In the genomic region with DNA sequence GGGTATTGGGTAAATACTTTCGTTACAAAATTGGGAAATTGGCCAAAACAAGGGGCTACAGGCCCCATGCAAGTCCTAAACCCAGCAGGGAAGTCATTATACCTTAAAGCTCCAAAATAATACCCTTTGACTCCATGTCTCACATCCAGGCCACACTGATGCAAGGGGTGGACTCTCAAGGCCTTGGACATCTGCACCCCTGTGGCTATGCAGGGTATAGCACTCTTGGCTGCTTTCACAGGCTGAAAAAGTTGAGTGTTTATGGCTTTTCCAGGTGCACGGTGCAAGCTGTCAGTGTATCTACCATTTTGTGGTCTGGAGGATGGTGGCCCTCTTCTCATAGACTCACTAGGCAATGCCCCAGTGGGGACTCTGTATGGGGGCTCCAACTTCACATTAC, we compare ENCODE assay signal across 2 cellular contexts.
TF ChIP-seq lines count a peak whose summit lies in the region.

No MANE protein-coding gene starts in this region.

TF ChIP-seq in liver, 16 proteins besides CTCF, POLR2A, EP300 and RAD21 (continued from another document):
- TF ChIP-seq HNF4A (conservative IDR thresholded peaks at IDR 0.05) (no peak), NR2F2 (IDR thresholded peaks at IDR 0.05) (no peak), GABPA (IDR thresholded peaks at IDR 0.05 in 1 of 2, conservative IDR thresholded peaks at IDR 0.05 in 1 of 2) (no peak), RXRA (IDR thresholded peaks at IDR 0.05) (no peak), SP1 (IDR thresholded peaks at IDR 0.05) (no peak), FOXA2 (IDR thresholded peaks at IDR 0.05) (no peak), YY1 (IDR thresholded peaks at IDR 0.05) (no peak)
- TF ChIP-seq, protein P1, sequence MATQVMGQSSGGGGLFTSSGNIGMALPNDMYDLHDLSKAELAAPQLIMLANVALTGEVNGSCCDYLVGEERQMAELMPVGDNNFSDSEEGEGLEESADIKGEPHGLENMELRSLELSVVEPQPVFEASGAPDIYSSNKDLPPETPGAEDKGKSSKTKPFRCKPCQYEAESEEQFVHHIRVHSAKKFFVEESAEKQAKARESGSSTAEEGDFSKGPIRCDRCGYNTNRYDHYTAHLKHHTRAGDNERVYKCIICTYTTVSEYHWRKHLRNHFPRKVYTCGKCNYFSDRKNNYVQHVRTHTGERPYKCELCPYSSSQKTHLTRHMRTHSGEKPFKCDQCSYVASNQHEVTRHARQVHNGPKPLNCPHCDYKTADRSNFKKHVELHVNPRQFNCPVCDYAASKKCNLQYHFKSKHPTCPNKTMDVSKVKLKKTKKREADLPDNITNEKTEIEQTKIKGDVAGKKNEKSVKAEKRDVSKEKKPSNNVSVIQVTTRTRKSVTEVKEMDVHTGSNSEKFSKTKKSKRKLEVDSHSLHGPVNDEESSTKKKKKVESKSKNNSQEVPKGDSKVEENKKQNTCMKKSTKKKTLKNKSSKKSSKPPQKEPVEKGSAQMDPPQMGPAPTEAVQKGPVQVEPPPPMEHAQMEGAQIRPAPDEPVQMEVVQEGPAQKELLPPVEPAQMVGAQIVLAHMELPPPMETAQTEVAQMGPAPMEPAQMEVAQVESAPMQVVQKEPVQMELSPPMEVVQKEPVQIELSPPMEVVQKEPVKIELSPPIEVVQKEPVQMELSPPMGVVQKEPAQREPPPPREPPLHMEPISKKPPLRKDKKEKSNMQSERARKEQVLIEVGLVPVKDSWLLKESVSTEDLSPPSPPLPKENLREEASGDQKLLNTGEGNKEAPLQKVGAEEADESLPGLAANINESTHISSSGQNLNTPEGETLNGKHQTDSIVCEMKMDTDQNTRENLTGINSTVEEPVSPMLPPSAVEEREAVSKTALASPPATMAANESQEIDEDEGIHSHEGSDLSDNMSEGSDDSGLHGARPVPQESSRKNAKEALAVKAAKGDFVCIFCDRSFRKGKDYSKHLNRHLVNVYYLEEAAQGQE (IDR thresholded peaks at IDR 0.05): no peak

TF ChIP-seq in HepG2, 621 proteins besides CTCF, POLR2A, EP300 and RAD21 (continued from another document):
- TF ChIP-seq TIGD3 (CRISPR knock-in tag; IDR thresholded peaks at IDR 0.05; ENCODE audit: borderline replicate concordance) (no peak), ZNF263 (CRISPR knock-in tag; IDR thresholded peaks at IDR 0.05) (no peak)
